Comparison of ENCODE assay signal across 10 cellular contexts in genomic region chr21:46109251-46110221, GRCh38. TPM values are rescaled to one million over a fixed set of nuclear protein-coding genes. Genes with fewer than 3 reads are reported as not detected.
DNase-seq lines count a peak whose midpoint lies in the region; ATAC-seq and TF ChIP-seq lines count a peak whose summit lies in the region.
"Had no signal": no experiment of that assay in that cellular context is flagged by ENCODE, and none has a peak within 500 bp of the region (broad histone marks: within the 10 kb centered on the region; RNA-seq: fewer than 3 reads in every experiment).

No MANE protein-coding gene starts in this region.

- no peak overlapping the region for H3K4me3 ChIP-seq in esophagus squamous epithelium
- H3K4me3 ChIP-seq in neuronal stem cell (ENCODE audit: low read length in 2 of 2) = peak overlapping the region in 1 of 2 donors; percentile 37
- no peak overlapping the region for H3K4me3 ChIP-seq in uterus
- H3K4me3 ChIP-seq: body of pancreas had no signal

- DNase-seq in activated naive CD4-positive, alpha-beta T cell treated with anti-CD3 and anti-CD28 coated beads, Interleukin-2, amount 10 ng/mL, durations not matched to agents 7 days and 5 days = peak; percentile 8
- DNase-seq in activated naive CD4-positive, alpha-beta T cell (lab: John Stamatoyannopoulos, UW) = no peak
- DNase-seq in esophagus squamous epithelium (lab: John Stamatoyannopoulos, UW) = no peak
- no peak for DNase-seq in neuronal stem cell (ENCODE audit: low spot score)
- DNase-seq in uterus = no peak
- DNase-seq in stimulated activated naive CD4-positive, alpha-beta T cell (lab: John Stamatoyannopoulos, UW) = no peak
- DNase-seq in globus pallidus (ENCODE audit: low spot score) = no peak
- DNase-seq: NCI-H526 had no signal

- H2BK12ac ChIP-seq in neuronal stem cell (ENCODE audit: low read length) = no peak overlapping the region

- peaks cover 2% of the 10 kb centered on the region for H3K36me3 Mint-ChIP-seq in activated naive CD4-positive, alpha-beta T cell treated with anti-CD3 and anti-CD28 coated beads, Interleukin-2, amount 10 ng/mL, durations not matched to agents 7 days and 5 days

- peak overlapping the region; percentile 30 for H3K9ac ChIP-seq in neuronal stem cell (ENCODE audit: low read depth, low read length, poor library complexity)

- peak overlapping the region; percentile 25 for H3K23ac ChIP-seq in neuronal stem cell (ENCODE audit: low read depth, low read length, poor library complexity)

- no peak overlapping the region for H4K8ac ChIP-seq in neuronal stem cell (ENCODE audit: low read depth, low read length)

- no peak overlapping the region for H3K4me2 ChIP-seq in neuronal stem cell (ENCODE audit: insufficient read depth, low read length, poor library complexity, severe bottlenecking)

- H3K9me3 ChIP-seq in esophagus squamous epithelium = peaks cover 0 to 5% (median 0%) of the 10 kb centered on the region in 3 donors
- peaks cover 4 to 7% of the 10 kb centered on the region in 2 donors for H3K9me3 ChIP-seq in neuronal stem cell (replicated peaks in 1 of 2; ENCODE audit: control insufficient read depth in 2 of 2, insufficient read depth in 1 of 2, low read depth in 1 of 2, low read length in 2 of 2)
- H3K9me3 ChIP-seq in uterus = peaks cover 0 to under 1% of the 10 kb centered on the region in 2 donors

- H3K27ac Mint-ChIP-seq in activated naive CD4-positive, alpha-beta T cell treated with anti-CD3 and anti-CD28 coated beads, Interleukin-2, amount 10 ng/mL, durations not matched to agents 7 days and 5 days = no peak overlapping the region

- H2AFZ ChIP-seq in neuronal stem cell (ENCODE audit: low read length) = no peak overlapping the region

- peaks cover 12% of the 10 kb centered on the region for H3K9me3 Mint-ChIP-seq in activated naive CD4-positive, alpha-beta T cell treated with anti-CD3 and anti-CD28 coated beads, Interleukin-2, amount 10 ng/mL, durations not matched to agents 7 days and 5 days

- H3K27me3 ChIP-seq in esophagus squamous epithelium (no peaks in the 10 kb centered on the region), neuronal stem cell (ENCODE audit: control insufficient read depth in 3 of 3, insufficient read depth in 3 of 3, low read depth in 1 of 3, low read length in 3 of 3) (no peaks in the 10 kb centered on the region), uterus (no peaks in the 10 kb centered on the region)
- H3K27me3 ChIP-seq: body of pancreas had no signal

- intact Hi-C loops in esophagus squamous epithelium (cut with DNase I) (loop anchor here (10.0 kb wide), 1 partner anchor 135 kb away; no protein-coding TSS in a partner anchor), uterus (cut with DNase I; ENCODE audit: low total_unique reads) (no loop called here)

- no peak overlapping the region for H2BK15ac ChIP-seq in neuronal stem cell (ENCODE audit: low read length)

- H3K4ac ChIP-seq in neuronal stem cell (ENCODE audit: low read length) = no peak overlapping the region

- CTCF ChIA-PET in activated naive CD4-positive, alpha-beta T cell treated with anti-CD3 and anti-CD28 coated beads, Interleukin-2, amount 10 ng/mL, durations not matched to agents 7 days and 5 days (lab: Charles Lee) = no interaction called here

- no peak overlapping the region for H2BK5ac ChIP-seq in neuronal stem cell (ENCODE audit: low read length)

- H2AK5ac ChIP-seq in neuronal stem cell (ENCODE audit: low read depth, low read length) = no peak overlapping the region

- no peak overlapping the region for H4K91ac ChIP-seq in neuronal stem cell (ENCODE audit: low read depth, low read length, poor library complexity)

- H3K4me3 Mint-ChIP-seq in activated naive CD4-positive, alpha-beta T cell treated with anti-CD3 and anti-CD28 coated beads, Interleukin-2, amount 10 ng/mL, durations not matched to agents 7 days and 5 days = no peak overlapping the region

- peak overlapping the region; percentile 83 for H3K18ac ChIP-seq in neuronal stem cell (ENCODE audit: low read length)

- no peak for ATAC-seq in HG03565 (IDR thresholded peaks at IDR 0.05; ENCODE audit: unreplicated experiment)
- ATAC-seq: body of pancreas had no signal

- H2BK120ac ChIP-seq in neuronal stem cell (ENCODE audit: low read depth, low read length) = no peak overlapping the region

- H3K4me1 ChIP-seq in esophagus squamous epithelium = peaks cover 6 to 26% (median 10%) of the 10 kb centered on the region in 3 donors
- peaks cover 0 to 1% of the 10 kb centered on the region in 2 donors for H3K4me1 ChIP-seq in neuronal stem cell (ENCODE audit: control insufficient read depth in 2 of 2, insufficient read depth in 1 of 2, low read depth in 1 of 2, low read length in 2 of 2)
- H3K4me1 ChIP-seq in uterus = peaks cover 0 to 26% of the 10 kb centered on the region in 2 donors
- H3K4me1 ChIP-seq: body of pancreas had no signal

- H3K4me1 Mint-ChIP-seq in activated naive CD4-positive, alpha-beta T cell treated with anti-CD3 and anti-CD28 coated beads, Interleukin-2, amount 10 ng/mL, durations not matched to agents 7 days and 5 days = no peaks in the 10 kb centered on the region

- TF ChIP-seq POLR2A in esophagus squamous epithelium (IDR thresholded peaks at IDR 0.05) (no peak), uterus (IDR thresholded peaks at IDR 0.05) (no peak)

- H3K14ac ChIP-seq in neuronal stem cell (ENCODE audit: low read length) = peak overlapping the region; percentile 75

- H3K27ac ChIP-seq in esophagus squamous epithelium = peak overlapping the region in 3 of 4 donors; percentile 33 to 39 (median 37)
- no peak overlapping the region for H3K27ac ChIP-seq in neuronal stem cell (replicated peaks; ENCODE audit: low read length)
- H3K27ac ChIP-seq in uterus = peak overlapping the region; percentile 58 to 68
- H3K27ac ChIP-seq: body of pancreas had no signal

- 70 to 88% methylated on average over 2 to 3 of the region's 20 CpGs for WGBS in esophagus squamous epithelium, 2 donors
- no CpG with 5 or more reads among the region's 20 CpGs for whole genome bisulfite sequencing in neuronal stem cell (ENCODE audit: extremely low coverage in 2 of 2, insufficient read length in 2 of 2, insufficient replicate concordance in 1 of 2), 2 donors

- peaks cover 9% of the 10 kb centered on the region for H3K27me3 Mint-ChIP-seq in activated naive CD4-positive, alpha-beta T cell treated with anti-CD3 and anti-CD28 coated beads, Interleukin-2, amount 10 ng/mL, durations not matched to agents 7 days and 5 days

- peaks cover 6% of the 10 kb centered on the region for H3K79me1 ChIP-seq in neuronal stem cell (ENCODE audit: low read depth, low read length)

- TF ChIP-seq CTCF in esophagus squamous epithelium (IDR thresholded peaks at IDR 0.05) (no peak), uterus (IDR thresholded peaks at IDR 0.05) (no peak)

- H3K36me3 ChIP-seq in esophagus squamous epithelium (peaks cover 0 to 29% (median 7%) of the 10 kb centered on the region in 3 donors), neuronal stem cell (replicated peaks in 1 of 2; ENCODE audit: control insufficient read depth in 2 of 2, insufficient read depth in 2 of 2, low read length in 2 of 2) (peaks cover 0 to 3% of the 10 kb centered on the region in 2 donors), uterus (no peaks in the 10 kb centered on the region)

RNA-seq across cellular contexts. Expression of gene COL6A2, which starts 11.6 kb away (rescaled TPM):
- total RNA-seq in esophagus squamous epithelium (100 to 1,000 TPM in 1 of 4 donors, 10 to 100 TPM in 3; 23.0 to 328 (median 62.0) TPM), uterus (1,000 to 10,000 TPM in 2 of 4 donors, 100 to 1,000 TPM in 2; 321 to 1,200 (median 948) TPM)
- 19.3 TPM for polyA plus RNA-seq in neuronal stem cell (2013, experiment 1 of 2)
- polyA plus RNA-seq in neuronal stem cell (2013, experiment 2 of 2) = 19.1 TPM

RNA-seq across cellular contexts. Expression of gene FTCD, which starts 45.8 kb away (rescaled TPM):
- not detected for total RNA-seq in esophagus squamous epithelium
- 2.1 TPM for polyA plus RNA-seq in neuronal stem cell (2013, experiment 1 of 2)
- 2.0 TPM for polyA plus RNA-seq in neuronal stem cell (2013, experiment 2 of 2)
- 1 to 10 TPM in 2 of 4 donors, not detected in 2; 4.5 to 7.0 TPM for total RNA-seq in uterus
